In genomic region chr20:35734777-35735649, GRCh38 we compare ENCODE assay signal across 1 cellular context.
TF ChIP-seq lines count a peak whose summit lies in the region.

No MANE protein-coding gene starts in this region.

TF ChIP-seq in HepG2, 621 proteins besides CTCF, POLR2A, EP300 and RAD21 (continued from another document):
- peak; percentile 30; the same call in 1 of the 2 replicates for TF ChIP-seq MYPOP (CRISPR knock-in tag; IDR thresholded peaks at IDR 0.05)
- no peak for TF ChIP-seq LCORL (IDR thresholded peaks at IDR 0.05)
- 0 out of 2 replicates have a peak, but pooled peaks have one; percentile 11 for TF ChIP-seq LCORL (CRISPR knock-in tag; IDR thresholded peaks at IDR 0.05)
- no peak for TF ChIP-seq ZC3H4 (CRISPR knock-in tag; IDR thresholded peaks at IDR 0.05; ENCODE audit: borderline replicate concordance)
- 0 out of 2 replicates have a peak, but pooled peaks have one; percentile 45 for TF ChIP-seq BRCA1 (CRISPR knock-in tag; IDR thresholded peaks at IDR 0.05)
- peak; percentile 97 for TF ChIP-seq RBM22 (optimal IDR thresholded peaks at IDR 0.05; ENCODE audit: low read length)
- TF ChIP-seq REL (CRISPR knock-in tag; conservative IDR thresholded peaks at IDR 0.05), result no peak
- no peak for TF ChIP-seq IKZF5 (CRISPR knock-in tag; IDR thresholded peaks at IDR 0.05)
- TF ChIP-seq CHD4 (IDR thresholded peaks at IDR 0.05; ENCODE audit: borderline replicate concordance, low read length), result no peak
- TF ChIP-seq POLR2G (IDR thresholded peaks at IDR 0.05; ENCODE audit: low read depth, low read length), result 0 out of 2 replicates have a peak, but pooled peaks have one; percentile 43
- peak; percentile 33; the same call in 1 of the 2 replicates for TF ChIP-seq FOXJ3 (CRISPR knock-in tag; IDR thresholded peaks at IDR 0.05; ENCODE audit: borderline replicate concordance)
- peak; percentile 44; the same call in 1 of the 2 replicates for TF ChIP-seq MBD4 (IDR thresholded peaks at IDR 0.05; ENCODE audit: borderline replicate concordance, low read length)
- TF ChIP-seq ARNT2 (CRISPR knock-in tag; IDR thresholded peaks at IDR 0.05; ENCODE audit: low read depth), result no peak
- TF ChIP-seq SMAD3 (CRISPR knock-in tag; IDR thresholded peaks at IDR 0.05), result no peak
- TF ChIP-seq ZNF280D (CRISPR knock-in tag; IDR thresholded peaks at IDR 0.05), result no peak
- no peak for TF ChIP-seq ZNF12 (CRISPR knock-in tag; IDR thresholded peaks at IDR 0.05)
- no peak for TF ChIP-seq ZBTB21 (CRISPR knock-in tag; IDR thresholded peaks at IDR 0.05)
- no peak for TF ChIP-seq ZNF687 (CRISPR knock-in tag; IDR thresholded peaks at IDR 0.05)
